ENCODE assay signal across 23 cellular contexts in genomic region chr1:46819335-46819734, GRCh38. TPM values are rescaled to one million over a fixed set of nuclear protein-coding genes. Genes with fewer than 3 reads are reported as not detected.
"Had no signal": no experiment of that assay in that cellular context is flagged by ENCODE, and none has a peak within 500 bp of the region (broad histone marks: within the 10 kb centered on the region; RNA-seq: fewer than 3 reads in every experiment).

No MANE protein-coding gene starts in this region.

- DNase-seq: IMR-90, KG1, MG63, NCI-H1092, NCI-H1105 treated with DMSO at 0.1 percent for 48 hours, NCI-H1417 treated with DMSO at 0.1 percent for 48 hours, NCI-H146, NCI-H1694 treated with DMSO at 0.1 percent for 48 hours, NCI-H2029, NCI-H2081 treated with DMSO at 0.1 percent for 48 hours, NCI-H2171, NCI-H226, NCI-H446, NCI-H510A, NCI-H524 treated with DMSO at 0.1 percent for 48 hours, NCI-H69, NCI-H774, Right ventricle myocardium superior, SIG-M5 had no signal

- ATAC-seq: HepG2 had no signal

- H3K9me3 ChIP-seq: MG63, SJSA1 had no signal

- H3K27me3 ChIP-seq: MG63, SJSA1 had no signal

- H3K36me3 ChIP-seq: MG63, SJSA1 had no signal

- H3K4me1 ChIP-seq: SJSA1 had no signal

- H3K4me3 ChIP-seq: MG63, SJSA1, SK-N-MC had no signal

- H3K27ac ChIP-seq: SJSA1, SK-N-MC had no signal

RNA-seq across cellular contexts. Expression of gene CYP4B1, which starts 20.5 kb away (rescaled TPM):
- total RNA-seq: HepG2, HT1080, IMR-90, SJSA1 had no signal
- polyA plus RNA-seq: IMR-90 had no signal
